Comparison of ENCODE assay signal across 9 cellular contexts in the genomic region with DNA sequence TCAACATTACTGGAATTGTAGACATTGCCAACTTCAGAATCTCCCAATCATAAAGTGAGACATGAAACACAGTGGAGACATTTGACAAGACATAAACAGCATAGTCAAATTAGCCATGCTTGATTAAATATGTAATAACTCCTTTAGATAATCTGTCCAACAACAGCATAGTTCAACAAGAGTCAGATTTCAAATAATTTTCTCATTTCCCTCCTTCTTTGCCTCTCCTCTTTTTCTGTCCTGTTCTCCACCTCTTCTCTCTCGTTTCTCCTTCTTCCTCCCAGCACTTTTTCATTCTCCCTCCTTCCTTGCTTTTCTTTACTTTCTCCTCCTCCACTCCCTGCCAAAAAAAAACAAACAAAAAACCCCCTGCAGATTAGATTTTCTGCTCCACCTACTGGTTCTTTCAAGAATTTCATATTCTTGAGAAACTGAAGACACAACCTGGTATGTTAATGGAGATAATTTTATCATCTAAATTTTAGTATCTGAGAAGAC. TPM values are rescaled to one million over a fixed set of nuclear protein-coding genes. Genes with fewer than 3 reads are reported as not detected.
A peak's percentile ranks its signal among the peaks of the same experiment; 100 is the strongest.
DNase-seq lines count a peak whose midpoint lies in the region; ATAC-seq and TF ChIP-seq lines count a peak whose summit lies in the region.
"Had no signal": no experiment of that assay in that cellular context is flagged by ENCODE, and none has a peak within 500 bp of the region (broad histone marks: within the 10 kb centered on the region; RNA-seq: fewer than 3 reads in every experiment).

No MANE protein-coding gene starts in this region.

- no peaks in the 10 kb centered on the region for H3F3A ChIP-seq in PC-3 (ENCODE audit: low read length, unreplicated experiment)

- DNase-seq in A673 (ENCODE audit: low spot score): peak; percentile 55
- DNase-seq in GM12864 (ENCODE audit: low read depth): no peak
- DNase-seq in PC-3: peak; percentile 76
- DNase-seq in epithelial cell of esophagus (ENCODE audit: low read depth): peak; percentile 22
- no peak for DNase-seq in Ammon's horn (ENCODE audit: low spot score)
- DNase-seq in anterior cingulate cortex (lab: John Stamatoyannopoulos, UW): no peak

- H3K9me3 ChIP-seq in A673 (ENCODE audit: low read depth, low read length, poor library complexity, severe bottlenecking) (no peaks in the 10 kb centered on the region), PC-3 (ENCODE audit: low read length) (no peaks in the 10 kb centered on the region)

- H4K20me1 ChIP-seq in PC-3 (ENCODE audit: low read length): 0 out of 2 replicates have a peak, but pooled peaks cover 3% of the 10 kb centered on the region

- H3K27ac ChIP-seq in A673 (ENCODE audit: low read depth, low read length, poor library complexity, severe bottlenecking) (no peak overlapping the region), PC-3 (ENCODE audit: low read length) (no peak overlapping the region)

- no peaks in the 10 kb centered on the region for H3K9me2 ChIP-seq in PC-3 (replicated peaks; ENCODE audit: low read length)

- H3K79me2 ChIP-seq in PC-3 (ENCODE audit: low read length): no peaks in the 10 kb centered on the region

- POLR2A ChIA-PET in A673 (lab: Charles Lee; ENCODE audit: low non-redundant PET): no interaction called here
- POLR2A ChIA-PET in PC-3 (lab: Charles Lee; ENCODE audit: unreplicated experiment): no interaction called here

- CTCF ChIA-PET in A673 (lab: Charles Lee) (no interaction called here), PC-3 (lab: Charles Lee) (interaction anchor here (0.5 kb wide), 1 partner anchor 15 kb away, joined by 5 read pairs; no protein-coding TSS in a partner anchor)

- ATAC-seq in HG02623 (IDR thresholded peaks at IDR 0.05; ENCODE audit: unreplicated experiment) (peak; percentile 66), PC-3 (peak; percentile 60), GM21526 (IDR thresholded peaks at IDR 0.05; ENCODE audit: low FRiP score, unreplicated experiment) (no peak)

- no peak overlapping the region for H3K9ac ChIP-seq in PC-3 (ENCODE audit: low read length)

- H3K4me1 ChIP-seq in A673 (ENCODE audit: insufficient read depth, low read length, poor library complexity, severe bottlenecking): no peaks in the 10 kb centered on the region
- peaks cover 16% of the 10 kb centered on the region for H3K4me1 ChIP-seq in PC-3 (ENCODE audit: insufficient read depth, low read length)

- intact Hi-C loops in A673 (cut with micrococcal nuclease; ENCODE audit: unreplicated experiment): loop anchor here (1.0 to 5.0 kb wide), 2 partner anchors 231 to 534 kb away; no protein-coding TSS in a partner anchor
- intact Hi-C loops in PC-3 (cut with micrococcal nuclease): loop anchor here (1.0 to 5.0 kb wide), 4 partner anchors 213 to 534 kb away; no protein-coding TSS in a partner anchor

- H3K27me3 ChIP-seq in A673 (replicated peaks; ENCODE audit: insufficient read depth, low read depth, low read length, poor library complexity) (no peaks in the 10 kb centered on the region), PC-3 (ENCODE audit: low read length) (no peaks in the 10 kb centered on the region)

- peak overlapping the region; percentile 6; the same call in 1 of the 2 replicates for H3K4me2 ChIP-seq in PC-3 (ENCODE audit: low read length)

- H3K4me3 ChIP-seq in A673 (ENCODE audit: low read depth, low read length, poor library complexity, severe bottlenecking): no peak overlapping the region
- peak overlapping the region; percentile 2; the same call in 1 of the 2 replicates for H3K4me3 ChIP-seq in GM12864 (ENCODE audit: low read depth, low read length)
- H3K4me3 ChIP-seq in PC-3 (ENCODE audit: low read length): no peak overlapping the region
- no peak overlapping the region for H3K4me3 ChIP-seq in epithelial cell of esophagus (ENCODE audit: low read length)

- H3K36me3 ChIP-seq in A673 (ENCODE audit: insufficient read depth, low read length, poor library complexity, severe bottlenecking): peaks cover 10% of the 10 kb centered on the region
- 0 out of 2 replicates have a peak, but pooled peaks cover 3% of the 10 kb centered on the region for H3K36me3 ChIP-seq in PC-3 (ENCODE audit: low read depth, low read length)

- BruUV-seq in A673 (replicated peaks; lab: Mats Ljungman, UMichigan) (no TSS peak), PC-3 (replicated peaks; lab: Mats Ljungman, UMichigan) (no TSS peak)

- peak; percentile 61 for TF ChIP-seq CTCF in A673 (conservative IDR thresholded peaks at IDR 0.05; ENCODE audit: low read depth, low read length)
- TF ChIP-seq CTCF in GM12864 (IDR thresholded peaks at IDR 0.05; ENCODE audit: low read depth, low read length, missing control alignments): peak; percentile 38
- peak; percentile 89 for TF ChIP-seq CTCF in PC-3 (conservative IDR thresholded peaks at IDR 0.05; ENCODE audit: low read depth, low read length)
- TF ChIP-seq CTCF in epithelial cell of esophagus (IDR thresholded peaks at IDR 0.05; ENCODE audit: insufficient read depth, low read depth, low read length, missing control alignments): peak; percentile 53

- H2AFZ ChIP-seq in PC-3 (ENCODE audit: low read length): no peak overlapping the region

RNA-seq across cellular contexts. Expression of gene CPOX, which starts 20.1 kb away (rescaled TPM):
- total RNA-seq in A673 (2021) (25.8 and 27.7 TPM in 2 replicates), PC-3 (2014; rRNA removed) (62.0 and 86.2 TPM in 2 replicates)

RNA-seq across cellular contexts. Expression of gene GPR15, which starts 41.5 kb away (rescaled TPM):
- total RNA-seq in A673 (2021): not detected in 2 replicates
- not detected in 2 replicates for total RNA-seq in PC-3 (2014; rRNA removed)
- total RNA-seq: lung microvascular endothelial cell had no signal

RNA-seq across cellular contexts. Expression of gene CLDND1, which starts 50.6 kb away (rescaled TPM):
- 90.7 and 95.6 TPM in 2 replicates for total RNA-seq in A673 (2021)
- total RNA-seq in PC-3 (2014; rRNA removed): 76.4 and 81.1 TPM in 2 replicates

Comparison
In these comparisons a context has a peak if more than half of its experiments do, and no peak if none do; other contexts are left out.
1. DNase-seq: peak in A673 (single experiment), PC-3 (single experiment) and epithelial cell of esophagus (single experiment); none in GM12864 (single experiment), Ammon's horn (single experiment) and anterior cingulate cortex (0 of 58).
2. CTCF ChIP-seq: peak in every context shown above with its lines; median percentile 89 in PC-3; 61 in A673; 53 in epithelial cell of esophagus; 38 in GM12864.